ENCODE assay signal across 29 cellular contexts in genomic region chr2:40181855-40182254, GRCh38.
"Had no signal": no experiment of that assay in that cellular context is flagged by ENCODE, and none has a peak within 500 bp of the region (broad histone marks: within the 10 kb centered on the region; RNA-seq: fewer than 3 reads in every experiment).

No MANE protein-coding gene starts in this region.

- H3K27ac ChIP-seq: lower lobe of right lung, neural progenitor cell, neutrophil, parathyroid adenoma, psoas muscle, right lobe of liver, stomach, testis, thyroid gland, transverse colon, upper lobe of left lung, vagina had no signal

- H3K4me1 Mint-ChIP-seq: immature natural killer cell, natural killer cell, nephron progenitor cell had no signal

- H3K4me1 ChIP-seq: lower lobe of right lung, neural progenitor cell, parathyroid adenoma, psoas muscle, right lobe of liver, stomach, testis, thyroid gland, transverse colon, upper lobe of left lung, vagina had no signal

- H3K9ac ChIP-seq: neural progenitor cell, parathyroid adenoma had no signal

- ATAC-seq: lower lobe of right lung; natural killer cell; psoas muscle; right lobe of liver; stimulated activated naive B cell treated with anti-CD40 and anti-IgM and Interleukin-4, amounts not matched to agents 10 μg/mL and 1 μg/mL and 100 μg/mL, for 72 hours; stimulated activated naive CD8-positive, alpha-beta T cell treated with anti-CD3 and anti-CD28 coated beads, Interleukin-15, Interleukin-2, amounts not matched to agents 100 U/mL and 50 U/mL, for 24 hours had no signal

- FAIRE-seq: islet of Langerhans, kidney had no signal

- DNase-seq: hypothalamus; immature natural killer cell; kidney; lower lobe of right lung; mammary epithelial cell; mesenchymal stem cell; naive B cell; natural killer cell; nephron progenitor cell; occipital lobe; psoas muscle; right lobe of liver; stimulated activated CD4-positive, alpha-beta T cell treated with anti-CD3 and anti-CD28 coated beads, Interleukin-1b, Interleukin-23, amount 100 ng/mL, for 48 hours; stimulated activated CD4-positive, alpha-beta T cell treated with anti-CD3 and anti-CD28 coated beads, Interleukin-2, amount 100 ng/mL, for 48 hours; stimulated activated CD4-positive, alpha-beta T cell treated with anti-CD3 and anti-CD28 coated beads, Interleukin-4, amount 100 ng/mL, for 4 hours; stimulated activated CD8-positive, alpha-beta memory T cell treated with anti-CD3 and anti-CD28 coated beads, Interleukin-4, amount 100 ng/mL, for 48 hours; stimulated activated naive B cell treated with anti-CD40 and anti-IgM and Interleukin-4, amounts not matched to agents 10 μg/mL and 1 μg/mL and 100 μg/mL, for 72 hours; stimulated activated naive CD8-positive, alpha-beta T cell treated with anti-CD3 and anti-CD28 coated beads, Interleukin-15, Interleukin-2, amounts not matched to agents 100 U/mL and 50 U/mL, for 24 hours; stomach; testis; thyroid gland; transverse colon; upper lobe of left lung had no signal

- H3K4me3 ChIP-seq: lower lobe of right lung, neural progenitor cell, psoas muscle, right lobe of liver, smooth muscle cell, stomach, testis, thyroid gland, transverse colon, upper lobe of left lung, vagina had no signal

- H3K9me3 Mint-ChIP-seq: naive B cell; nephron progenitor cell; neural progenitor cell; stimulated activated naive B cell treated with anti-CD40 and anti-IgM and Interleukin-4, amounts not matched to agents 10 μg/mL and 1 μg/mL and 100 μg/mL, for 72 hours had no signal

- H3K27ac Mint-ChIP-seq: immature natural killer cell; naive B cell; natural killer cell; nephron progenitor cell; neural progenitor cell; stimulated activated naive B cell treated with anti-CD40 and anti-IgM and Interleukin-4, amounts not matched to agents 10 μg/mL and 1 μg/mL and 100 μg/mL, for 72 hours had no signal

- H3K9me3 ChIP-seq: lower lobe of right lung, neutrophil, psoas muscle, right lobe of liver, stomach, testis, thyroid gland, transverse colon, upper lobe of left lung, vagina had no signal

- H3K4me3 Mint-ChIP-seq: immature natural killer cell; naive B cell; natural killer cell; nephron progenitor cell; neural progenitor cell; stimulated activated naive B cell treated with anti-CD40 and anti-IgM and Interleukin-4, amounts not matched to agents 10 μg/mL and 1 μg/mL and 100 μg/mL, for 72 hours had no signal

- H2AFZ ChIP-seq: neural progenitor cell, parathyroid adenoma had no signal

- H3K4me2 ChIP-seq: neural progenitor cell, smooth muscle cell had no signal

- H3K27me3 ChIP-seq: neural progenitor cell, neutrophil, right lobe of liver, stomach, testis, thyroid gland, transverse colon, upper lobe of left lung, vagina had no signal

- H3K36me3 ChIP-seq: lower lobe of right lung, neural progenitor cell, neutrophil, right lobe of liver, stomach, thyroid gland, transverse colon, upper lobe of left lung, vagina had no signal

- H3K36me3 Mint-ChIP-seq: immature natural killer cell; naive B cell; natural killer cell; neural progenitor cell; stimulated activated naive B cell treated with anti-CD40 and anti-IgM and Interleukin-4, amounts not matched to agents 10 μg/mL and 1 μg/mL and 100 μg/mL, for 72 hours had no signal
